ENCODE assay signal across 8 cellular contexts in the genomic region with DNA sequence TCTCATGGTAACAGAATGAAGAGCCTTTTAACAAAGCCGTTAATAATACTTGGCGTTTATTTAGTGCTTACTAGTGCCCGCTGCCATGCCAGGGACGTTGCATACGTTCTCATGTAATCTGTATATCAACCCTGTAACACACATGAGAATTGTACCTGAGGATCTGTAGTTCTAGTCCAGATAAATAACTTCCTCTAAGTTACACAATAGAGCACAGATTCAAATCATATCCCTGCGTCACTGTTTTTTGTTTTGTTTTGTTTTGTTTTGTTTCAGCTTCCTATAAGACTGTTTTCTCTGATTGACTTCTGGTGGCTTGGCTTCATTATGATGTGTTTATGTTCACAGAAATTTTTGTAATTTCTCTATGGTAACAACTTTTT. TPM values are rescaled to one million over a fixed set of nuclear protein-coding genes. Genes with fewer than 3 reads are reported as not detected.
A peak's percentile ranks its signal among the peaks of the same experiment; 100 is the strongest.
DNase-seq lines count a peak whose midpoint lies in the region; TF ChIP-seq lines count a peak whose summit lies in the region.

No MANE protein-coding gene starts in this region.

- intact Hi-C loops in stomach (cut with DNase I; ENCODE audit: low total_unique reads): loop anchor here (10.0 kb wide), 1 partner anchor 100 kb away; the partner anchor contains the start of gene ZSCAN9

- peak overlapping the region; percentile 79 for H3K4me2 ChIP-seq in hepatocyte

- H3K27me3 ChIP-seq in hepatocyte (no peaks in the 10 kb centered on the region), stomach (no peaks in the 10 kb centered on the region)

- no peak for TF ChIP-seq EP300 in stomach (IDR thresholded peaks at IDR 0.05)

- TF ChIP-seq POLR2A in stomach (IDR thresholded peaks at IDR 0.05): no peak

- peak overlapping the region; percentile 70 for H2AFZ ChIP-seq in hepatocyte

- H3K9me2 ChIP-seq in hepatocyte (replicated peaks; ENCODE audit: insufficient read depth): no peaks in the 10 kb centered on the region

- H3K36me3 Mint-ChIP-seq in activated naive CD4-positive, alpha-beta T cell treated with anti-CD3 and anti-CD28 coated beads, Interleukin-2, amount 10 ng/mL, durations not matched to agents 7 days and 5 days: peaks cover 54% of the 10 kb centered on the region

- no peak for TF ChIP-seq CTCF in VCaP (conservative IDR thresholded peaks at IDR 0.05)
- TF ChIP-seq CTCF in hepatocyte (IDR thresholded peaks at IDR 0.05; ENCODE audit: poor library complexity): no peak
- TF ChIP-seq CTCF in stomach (IDR thresholded peaks at IDR 0.05): no peak

- WGBS in hepatocyte (ENCODE audit: low lambda C conversion rate, missing lambda C conversion rate): 19% methylated on average over 6 of the region's 6 CpGs
- 1 to 12% (median 5%) methylated on average over 6 of the region's 6 CpGs for WGBS in stomach, 5 donors

- peak overlapping the region; percentile 71 for H3K27ac ChIP-seq in VCaP
- H3K27ac ChIP-seq in hepatocyte: no peak overlapping the region
- peak overlapping the region in 4 of 5 donors; percentile 74 to 82 (median 76) for H3K27ac ChIP-seq in stomach

- H3K4me3 Mint-ChIP-seq in activated naive CD4-positive, alpha-beta T cell treated with anti-CD3 and anti-CD28 coated beads, Interleukin-2, amount 10 ng/mL, durations not matched to agents 7 days and 5 days: peak overlapping the region; percentile 90

- peak overlapping the region; percentile 51 for H3K4me3 ChIP-seq in hepatocyte
- peak overlapping the region; percentile 64 to 78 (median 73) for H3K4me3 ChIP-seq in stomach

- CTCF ChIA-PET in activated naive CD4-positive, alpha-beta T cell treated with anti-CD3 and anti-CD28 coated beads, Interleukin-2, amount 10 ng/mL, durations not matched to agents 7 days and 5 days (lab: Charles Lee): interaction anchor here (1.6 to 1.9 kb wide), 3 partner anchors 11 to 230 kb away, joined by 3 to 8 read pairs (median 5); partner anchors contain the start of gene ZKSCAN8

- H3K9me3 ChIP-seq in hepatocyte (ENCODE audit: low read depth) (no peaks in the 10 kb centered on the region), stomach (no peaks in the 10 kb centered on the region)

- DNase-seq in activated naive CD4-positive, alpha-beta T cell treated with anti-CD3 and anti-CD28 coated beads, Interleukin-2, amount 10 ng/mL, durations not matched to agents 7 days and 5 days: no peak
- no peak for DNase-seq in activated naive CD4-positive, alpha-beta T cell (lab: John Stamatoyannopoulos, UW)
- DNase-seq in hepatocyte (ENCODE audit: low spot score) (no peak), stomach (no peak), NCI-H1048 (lab: John Stamatoyannopoulos, UW) (no peak), G401 (ENCODE audit: low spot score) (no peak), NCI-H187 treated with DMSO at 0.1 percent for 48 hours (lab: John Stamatoyannopoulos, UW) (no peak)

- H3K36me3 ChIP-seq in hepatocyte (replicated peaks; ENCODE audit: insufficient read depth, low read depth): no peaks in the 10 kb centered on the region
- peaks cover 0 to 65% (median 49%) of the 10 kb centered on the region in 4 donors for H3K36me3 ChIP-seq in stomach

- H3K27me3 Mint-ChIP-seq in activated naive CD4-positive, alpha-beta T cell treated with anti-CD3 and anti-CD28 coated beads, Interleukin-2, amount 10 ng/mL, durations not matched to agents 7 days and 5 days: no peaks in the 10 kb centered on the region

- no peaks in the 10 kb centered on the region for H3K9me3 Mint-ChIP-seq in activated naive CD4-positive, alpha-beta T cell treated with anti-CD3 and anti-CD28 coated beads, Interleukin-2, amount 10 ng/mL, durations not matched to agents 7 days and 5 days

- H4K20me1 ChIP-seq in hepatocyte (ENCODE audit: insufficient read depth, poor library complexity, severe bottlenecking): no peaks in the 10 kb centered on the region

- peaks cover 54% of the 10 kb centered on the region for H3K4me1 Mint-ChIP-seq in activated naive CD4-positive, alpha-beta T cell treated with anti-CD3 and anti-CD28 coated beads, Interleukin-2, amount 10 ng/mL, durations not matched to agents 7 days and 5 days

- H3K27ac Mint-ChIP-seq in activated naive CD4-positive, alpha-beta T cell treated with anti-CD3 and anti-CD28 coated beads, Interleukin-2, amount 10 ng/mL, durations not matched to agents 7 days and 5 days: peak overlapping the region; percentile 89

- H3K4me1 ChIP-seq in hepatocyte (ENCODE audit: insufficient read depth) (no peaks in the 10 kb centered on the region), stomach (peaks cover 7 to 26% (median 21%) of the 10 kb centered on the region in 4 donors)

- peaks cover 40% of the 10 kb centered on the region for H3K79me2 ChIP-seq in hepatocyte

- in situ Hi-C loops in G401 (cut with HindIII; ENCODE audit: low sequenced_read_pairs): no loop called here

RNA-seq across cellular contexts. Expression of gene ZSCAN16, which starts 0.6 kb away (rescaled TPM):
- total RNA-seq in hepatocyte (4.1 and 4.3 TPM in 2 replicates), stomach (1 to 10 TPM in 4 of 5 donors, not detected in 1; 3.8 to 9.0 (median 4.9) TPM)
- polyA plus RNA-seq in hepatocyte (5.4 and 6.7 TPM in 2 replicates), stomach (10 to 100 TPM in 1 of 3 donors, 1 to 10 TPM in 2; 6.1 to 13.0 (median 7.1) TPM)
- not detected in 2 replicates for total RNA-seq in G401 (2014; rRNA removed; shearing (Covaris generic))

RNA-seq across cellular contexts. Expression of gene ZKSCAN8, which starts 16.7 kb away (rescaled TPM):
- total RNA-seq in hepatocyte (18.2 and 21.2 TPM in 2 replicates), stomach (100 to 1,000 TPM in 1 of 5 donors, 10 to 100 TPM in 3, 1 to 10 TPM in 1; 6.4 to 101 (median 17.8) TPM)
- polyA plus RNA-seq in hepatocyte (3.2 and 4.1 TPM in 2 replicates), stomach (1 to 10 TPM; 1.8 to 2.9 (median 1.8) TPM)
- total RNA-seq in G401 (2014; rRNA removed; shearing (Covaris generic)): 9.0 and 11.3 TPM in 2 replicates

RNA-seq across cellular contexts. Expression of gene ZNF165, which starts 44.6 kb away (rescaled TPM):
- total RNA-seq in hepatocyte (6.5 and 9.4 TPM in 2 replicates), stomach (1 to 10 TPM in 4 of 5 donors, not detected in 1; 1.2 to 4.2 (median 2.7) TPM)
- polyA plus RNA-seq in hepatocyte (4.8 and 5.9 TPM in 2 replicates), stomach (1 to 10 TPM; 1.7 to 2.3 (median 1.8) TPM)
- 2.2 and 2.7 TPM in 2 replicates for total RNA-seq in G401 (2014; rRNA removed; shearing (Covaris generic))
